7 cellular contexts compared by ENCODE assay signal in genomic region chr19:38782212-38782611, GRCh38. TPM values are rescaled to one million over a fixed set of nuclear protein-coding genes. Genes with fewer than 3 reads are reported as not detected.
"Had no signal": no experiment of that assay in that cellular context is flagged by ENCODE, and none has a peak within 500 bp of the region (broad histone marks: within the 10 kb centered on the region; RNA-seq: fewer than 3 reads in every experiment).

No MANE protein-coding gene starts in this region.

RNA-seq across cellular contexts. Expression of gene LGALS7B, which starts 6.8 kb away (rescaled TPM):
- total RNA-seq: GM23248, H1, H4, H7, HFFc6 had no signal
- polyA plus RNA-seq: GM23248 had no signal

RNA-seq across cellular contexts. Expression of gene LGALS7, which starts 8.9 kb away (rescaled TPM):
- total RNA-seq: GM23248, GM23338, H1, H4, H9, HFFc6 had no signal
- polyA plus RNA-seq: GM23248 had no signal

RNA-seq across cellular contexts. Expression of gene LGALS4, which starts 30.5 kb away (rescaled TPM):
- total RNA-seq: GM23248, H7 had no signal
- polyA plus RNA-seq: GM23338 had no signal

RNA-seq across cellular contexts. Expression of gene CAPN12, which starts 37.9 kb away (rescaled TPM):
- total RNA-seq: H4 had no signal
